Comparison of ENCODE assay signal across 11 cellular contexts in genomic region chr16:22787456-22788189, GRCh38. TPM values are rescaled to one million over a fixed set of nuclear protein-coding genes. Genes with fewer than 3 reads are reported as not detected.
DNase-seq lines count a peak whose midpoint lies in the region; ATAC-seq lines count a peak whose summit lies in the region.
"Had no signal": no experiment of that assay in that cellular context is flagged by ENCODE, and none has a peak within 500 bp of the region (broad histone marks: within the 10 kb centered on the region; RNA-seq: fewer than 3 reads in every experiment).

No MANE protein-coding gene starts in this region.

- peak; percentile 48 for DNase-seq in ACHN
- DNase-seq in GOT3 (lab: John Stamatoyannopoulos, UW) = peak; percentile 7
- peak; percentile 54 for DNase-seq in SIG-M5 (lab: John Stamatoyannopoulos, UW)
- peak; percentile 40 for DNase-seq in glomerular visceral epithelial cell (ENCODE audit: extremely low spot score)
- DNase-seq in SK-N-DZ (ENCODE audit: low spot score) = no peak
- no peak for DNase-seq in NCI-H1048 (lab: John Stamatoyannopoulos, UW)
- DNase-seq: effector CD8-positive, alpha-beta T cell; SW 1271; tibial artery had no signal

- in situ Hi-C loops in ACHN (cut with HindIII; ENCODE audit: low pct_ligation_motif_present, low pct_unique_long_range_greater_than_20kb, low sequenced_read_pairs) = no loop called here

- no peak for ATAC-seq in HG03521 (IDR thresholded peaks at IDR 0.05; ENCODE audit: unreplicated experiment)
- no peak for ATAC-seq in GM21515 (IDR thresholded peaks at IDR 0.05; ENCODE audit: unreplicated experiment)

RNA-seq across cellular contexts. Expression of gene HS3ST2, which starts 26.3 kb away (rescaled TPM):
- polyA plus RNA-seq in SK-N-DZ (2014; cell fraction: cytosol; rRNA removed) = not detected in 2 replicates
- polyA plus RNA-seq in SK-N-DZ (2014; cell fraction: nucleus; rRNA removed) = not detected in 2 replicates

Comparison
In these comparisons a context has a peak if more than half of its experiments do, and no peak if none do; other contexts are left out.
1. DNase-seq: peak in ACHN (single experiment), GOT3 (single experiment), SIG-M5 (single experiment) and glomerular visceral epithelial cell (single experiment); none in SK-N-DZ (single experiment) and NCI-H1048 (single experiment).